In the genomic region with DNA sequence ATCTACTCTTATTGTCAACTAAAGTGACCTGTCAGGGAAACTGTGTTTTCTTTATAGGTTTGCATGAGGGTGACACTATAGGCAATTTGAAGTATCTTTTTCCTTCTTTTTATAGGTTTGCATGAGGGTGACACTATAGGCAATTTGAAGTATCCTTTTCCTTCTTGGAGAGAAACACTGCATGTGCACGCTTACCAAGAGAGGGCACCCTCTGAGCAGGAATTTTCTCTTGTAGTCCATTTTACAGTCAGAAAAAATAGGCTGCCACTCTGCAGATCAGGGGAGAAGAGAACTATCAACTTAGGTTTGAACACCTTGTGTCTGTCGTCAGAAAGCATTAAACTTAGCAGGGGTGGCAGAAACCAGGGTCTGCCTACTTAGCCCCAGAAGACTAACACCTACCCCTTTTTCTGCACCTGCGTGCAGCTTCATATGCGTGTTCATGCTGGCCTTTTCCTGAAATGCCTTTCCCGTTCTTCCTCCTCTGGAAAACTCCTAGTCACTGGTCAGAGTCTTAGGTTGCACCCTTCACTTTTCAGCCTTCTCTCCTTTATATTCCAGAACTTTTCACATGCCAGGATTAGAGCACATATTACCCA, we compare ENCODE assay signal across 9 cellular contexts. TPM values are rescaled to one million over a fixed set of nuclear protein-coding genes. Genes with fewer than 3 reads are reported as not detected.
DNase-seq lines count a peak whose midpoint lies in the region; ATAC-seq, FAIRE-seq and TF ChIP-seq lines count a peak whose summit lies in the region.
"Had no signal": no experiment of that assay in that cellular context is flagged by ENCODE, and none has a peak within 500 bp of the region (broad histone marks: within the 10 kb centered on the region; RNA-seq: fewer than 3 reads in every experiment).

No MANE protein-coding gene starts in this region.

- H3K9ac ChIP-seq in mammary epithelial cell (ENCODE audit: insufficient read depth, low read length) = no peak overlapping the region
- H3K9ac ChIP-seq in HepG2 (ENCODE audit: insufficient read depth, low read depth, low read length) = no peak overlapping the region

- TF ChIP-seq EP300 in HepG2 (IDR thresholded peaks at IDR 0.05; ENCODE audit: low read depth in 2 of 2, low read length in 2 of 2) (no peak), HepG2 (CRISPR knock-in tag; IDR thresholded peaks at IDR 0.05; ENCODE audit: borderline replicate concordance) (no peak)

- no peak for FAIRE-seq in HepG2 (lab: Jason Lieb, UNC)
- FAIRE-seq: colon had no signal

- dilution Hi-C loops in mammary epithelial cell (cut with HindIII; ENCODE audit: low sequenced_read_pairs) = loop anchor here (25.0 kb wide), 1 partner anchor 235 kb away; a partner anchor contains a TSS

- no peak overlapping the region for H3K4me3 Mint-ChIP-seq in activated T-cell treated with anti-CD3 and anti-CD28 coated beads, Interleukin-2, amount 50 U/mL, for 24 hours

- BruUV-seq in mammary epithelial cell (replicated peaks; lab: Mats Ljungman, UMichigan) = no TSS peak
- BruUV-seq in HepG2 (replicated peaks; lab: Mats Ljungman, UMichigan) = no TSS peak

- peaks cover 27% of the 10 kb centered on the region for H3K27me3 Mint-ChIP-seq in activated T-cell treated with anti-CD3 and anti-CD28 coated beads, Interleukin-2, amount 50 U/mL, for 24 hours

- no peak overlapping the region for H2AFZ ChIP-seq in mammary epithelial cell (ENCODE audit: low read depth, low read length)
- H2AFZ ChIP-seq in HepG2 (ENCODE audit: low read length) = no peak overlapping the region

- CTCF ChIA-PET in AG04449 (lab: Yijun Ruan, JAX) = interaction anchor here (0.6 to 12.6 kb wide), 36 partner anchors 9 to 792 kb away, joined by 3 to 538 read pairs (median 8); a partner anchor contains a TSS
- CTCF ChIA-PET in mammary epithelial cell (lab: Charles Lee; ENCODE audit: low non-redundant PET) = interaction anchor here (0.6 to 1.1 kb wide), 2 partner anchors 74 to 75 kb away, joined by 3 to 6 read pairs; no protein-coding TSS in a partner anchor
- CTCF ChIA-PET in HepG2 (lab: Yijun Ruan, JAX; ENCODE audit: low intra/inter-chr PET ratio, low total read pairs) = interaction anchor here (0.7 to 3.2 kb wide), 9 partner anchors 72 to 1188 kb away, joined by 3 to 45 read pairs (median 11); no protein-coding TSS in a partner anchor

- H3K27ac ChIP-seq in mammary epithelial cell (ENCODE audit: insufficient read depth, low read depth, low read length) (no peak overlapping the region), HepG2 (ENCODE audit: extremely low read length, insufficient read depth, low read length) (no peak overlapping the region)

- in situ Hi-C loops in mammary epithelial cell (cut with MboI; ENCODE audit: low sequenced_read_pairs in 2 of 2) = loop anchor here (5.0 to 10.0 kb wide), 6 partner anchors 75 to 300 kb away; no protein-coding TSS in a partner anchor
- in situ Hi-C loops in HepG2 (cut with HindIII; ENCODE audit: extremely low pct_ligation_motif_present, low pct_unique_long_range_greater_than_20kb) = loop anchor here (5.0 kb wide), 3 partner anchors 75 to 245 kb away; no protein-coding TSS in a partner anchor

- H3K4me1 ChIP-seq in mammary epithelial cell (ENCODE audit: insufficient read depth, low read length) (no peaks in the 10 kb centered on the region), HepG2 (ENCODE audit: insufficient read depth, low read length) (no peaks in the 10 kb centered on the region)

- no peak overlapping the region for H3K27ac Mint-ChIP-seq in activated T-cell treated with anti-CD3 and anti-CD28 coated beads, Interleukin-2, amount 50 U/mL, for 24 hours

- POLR2A ChIA-PET in AG04449 (lab: Yijun Ruan, JAX) (no interaction called here), HepG2 (lab: Yijun Ruan, JAX) (no interaction called here)

- H3K27me3 ChIP-seq in mammary epithelial cell (ENCODE audit: insufficient read depth, low read length) (no peaks in the 10 kb centered on the region), HepG2 (ENCODE audit: control insufficient read depth in 1 of 2, insufficient read depth in 2 of 2, low read length in 2 of 2) (peaks cover 0 to 4% of the 10 kb centered on the region in 2 experiments; a peak in 1 of 5 replicates)

- peaks cover 9% of the 10 kb centered on the region for H3K4me1 Mint-ChIP-seq in activated T-cell treated with anti-CD3 and anti-CD28 coated beads, Interleukin-2, amount 50 U/mL, for 24 hours (ENCODE audit: low read depth)

- H3K9me3 ChIP-seq in mammary epithelial cell (replicated peaks; ENCODE audit: insufficient read depth, low read length) (no peaks in the 10 kb centered on the region), HepG2 (ENCODE audit: low read length) (no peaks in the 10 kb centered on the region)

- no peaks in the 10 kb centered on the region for H3K36me3 Mint-ChIP-seq in activated T-cell treated with anti-CD3 and anti-CD28 coated beads, Interleukin-2, amount 50 U/mL, for 24 hours (ENCODE audit: low read depth)

- ATAC-seq in HepG2 (peak; percentile 65), HG02571 (IDR thresholded peaks at IDR 0.05; ENCODE audit: unreplicated experiment) (no peak), HG02885 (IDR thresholded peaks at IDR 0.05; ENCODE audit: poor library complexity, unreplicated experiment) (no peak)

- peak; percentile 31; the same call in 1 of the 2 replicates for TF ChIP-seq RAD21 in HepG2 (CRISPR knock-in tag; IDR thresholded peaks at IDR 0.05)

- no peak overlapping the region for H3K4me2 ChIP-seq in mammary epithelial cell (ENCODE audit: insufficient read depth, low read depth, low read length)
- no peak overlapping the region for H3K4me2 ChIP-seq in HepG2 (ENCODE audit: low read depth, low read length)

- H4K20me1 ChIP-seq in mammary epithelial cell (ENCODE audit: insufficient read depth, low read length) (no peaks in the 10 kb centered on the region), HepG2 (ENCODE audit: insufficient read depth, low read length) (no peaks in the 10 kb centered on the region)

- WGBS in mammary epithelial cell (ENCODE audit: low coverage, missing lambda C conversion rate) = 72% methylated on average over 5 of the region's 5 CpGs
- WGBS in HepG2 (ENCODE audit: low lambda C conversion rate) = 43% methylated on average over 5 of the region's 5 CpGs

- no peak for TF ChIP-seq POLR2A in HepG2 (IDR thresholded peaks at IDR 0.05; ENCODE audit: insufficient read depth in 1 of 2, low read depth in 2 of 2, low read length in 2 of 2)

- no peaks in the 10 kb centered on the region for H3K9me3 Mint-ChIP-seq in activated T-cell treated with anti-CD3 and anti-CD28 coated beads, Interleukin-2, amount 50 U/mL, for 24 hours

- no peaks in the 10 kb centered on the region for H3K79me2 ChIP-seq in mammary epithelial cell (ENCODE audit: insufficient read depth, low read length)
- H3K79me2 ChIP-seq in HepG2 (ENCODE audit: insufficient read depth, low read length) = no peaks in the 10 kb centered on the region

- H3K4me3 ChIP-seq in AG04449 (ENCODE audit: low read depth, low read length) (no peak overlapping the region), mammary epithelial cell (replicated peaks in 1 of 3; ENCODE audit: insufficient read depth in 1 of 3, low read depth in 2 of 3, low read length in 3 of 3) (no peak overlapping the region), HepG2 (replicated peaks in 1 of 3; ENCODE audit: insufficient read depth in 1 of 3, low read depth in 2 of 3, low read length in 3 of 3) (no peak overlapping the region)

- peak; percentile 65 for TF ChIP-seq CTCF in AG04449 (IDR thresholded peaks at IDR 0.05; ENCODE audit: insufficient read depth, low read length, missing control alignments)
- TF ChIP-seq CTCF in GM12872 (IDR thresholded peaks at IDR 0.05; ENCODE audit: insufficient read depth, low read depth, low read length) = peak; percentile 34; the same call in 2 of the 3 replicates
- peak; percentile 41 to 76 for TF ChIP-seq CTCF in mammary epithelial cell (conservative IDR thresholded peaks at IDR 0.05 in 1 of 2, IDR thresholded peaks at IDR 0.05 in 1 of 2; ENCODE audit: extremely low read depth in 1 of 2, insufficient read depth in 1 of 2, low read depth in 1 of 2, low read length in 2 of 2)
- peak; percentile 72 for TF ChIP-seq CTCF in HepG2 (CRISPR knock-in tag; IDR thresholded peaks at IDR 0.05)

- H3K36me3 ChIP-seq in mammary epithelial cell (ENCODE audit: insufficient read depth, low read length) (no peaks in the 10 kb centered on the region), HepG2 (replicated peaks in 1 of 2; ENCODE audit: control insufficient read depth in 1 of 2, insufficient read depth in 2 of 2, low read length in 2 of 2) (no peaks in the 10 kb centered on the region)

- no peak for DNase-seq in AG04449 (ENCODE audit: low read depth, low spot score)
- peak; percentile 87 for DNase-seq in NCI-H510A treated with DMSO at 0.1 percent for 48 hours (lab: John Stamatoyannopoulos, UW)
- peak; percentile 30 for DNase-seq in mammary epithelial cell
- DNase-seq in HepG2 (ENCODE audit: low spot score) = peak; percentile 39
- DNase-seq in activated T-cell treated with anti-CD3 and anti-CD28 coated beads, Interleukin-2, amount 50 U/mL, for 24 hours = no peak

- intact Hi-C loops in mammary epithelial cell (cut with micrococcal nuclease) (loop anchor here (1.0 to 2.0 kb wide), 3 partner anchors 58 to 951 kb away; no protein-coding TSS in a partner anchor), HepG2 (cut with micrococcal nuclease; ENCODE audit: unreplicated experiment) (no loop called here)

RNA-seq across cellular contexts. Expression of a gene that starts 16.4 kb away (rescaled TPM):
- total RNA-seq in mammary epithelial cell = not detected
- polyA plus RNA-seq in mammary epithelial cell = not detected
- polyA minus RNA-seq in mammary epithelial cell = not detected
- total RNA-seq in HepG2 (2016; rRNA removed; fragmentation: Illumina TruSeq; extraction: Trizol) = not detected in 2 replicates
- total RNA-seq in HepG2 (2016; cell fraction: cytosol; rRNA removed; fragmentation: Illumina TruSeq; extraction: Trizol; ENCODE audit: low read depth) = not detected in 2 replicates
- total RNA-seq in HepG2 (2016; cell fraction: insoluble cytoplasmic fraction; rRNA removed; fragmentation: Illumina TruSeq; extraction: Trizol) = not detected in 2 replicates
- not detected in 2 replicates for total RNA-seq in HepG2 (2016; cell fraction: membrane; rRNA removed; fragmentation: Illumina TruSeq; extraction: Trizol)
- total RNA-seq in HepG2 (2016; cell fraction: nucleus; rRNA removed; fragmentation: Illumina TruSeq; extraction: Trizol) = not detected in 2 replicates
- not detected in 2 replicates for polyA plus RNA-seq in HepG2 (2011; rRNA removed)
- not detected in 2 replicates for polyA plus RNA-seq in HepG2 (2011; cell fraction: cytosol; rRNA removed)
- not detected in 2 replicates for polyA plus RNA-seq in HepG2 (2011; cell fraction: nucleus; rRNA removed)
- not detected in 2 replicates for polyA plus RNA-seq in HepG2 (2012)
- not detected in 2 replicates for polyA plus RNA-seq in HepG2 (2016; cell fraction: cytosol; fragmentation: Illumina TruSeq; extraction: Trizol; ENCODE audit: low read depth)
- polyA plus RNA-seq in HepG2 (2016; cell fraction: insoluble cytoplasmic fraction; fragmentation: Illumina TruSeq; extraction: Trizol; ENCODE audit: low read depth) = not detected in 2 replicates
- not detected in 2 replicates for polyA plus RNA-seq in HepG2 (2016; cell fraction: membrane; fragmentation: Illumina TruSeq; extraction: Trizol; ENCODE audit: low read depth)
- polyA plus RNA-seq in HepG2 (2016; cell fraction: nucleus; fragmentation: Illumina TruSeq; extraction: Trizol; ENCODE audit: insufficient read depth, low read depth) = not detected in 2 replicates
- not detected in 2 replicates for polyA minus RNA-seq in HepG2 (2011; rRNA and poly(A)+ RNA removed; ENCODE audit: low replicate concordance)
- not detected in 2 replicates for polyA minus RNA-seq in HepG2 (2011; cell fraction: cytosol; rRNA and poly(A)+ RNA removed)
- not detected in 2 replicates for polyA minus RNA-seq in HepG2 (2011; cell fraction: nucleus; rRNA and poly(A)+ RNA removed)

Comparison
In these comparisons a context has a peak if more than half of its experiments do, and no peak if none do; other contexts are left out.
1. DNase-seq: peak in NCI-H510A treated with DMSO at 0.1 percent for 48 hours (single experiment), mammary epithelial cell (single experiment) and HepG2 (single experiment); none in AG04449 (single experiment) and activated T-cell treated with anti-CD3 and anti-CD28 coated beads, Interleukin-2, amount 50 U/mL, for 24 hours (single experiment).
2. Peak in every context shown above with its lines, with median percentiles within 50 percentile points of each other: CTCF ChIP-seq.